Comparison of ENCODE assay signal across 8 cellular contexts in genomic region chr19:14117668-14118164, GRCh38. TPM values are rescaled to one million over a fixed set of nuclear protein-coding genes. Genes with fewer than 3 reads are reported as not detected.
DNase-seq lines count a peak whose midpoint lies in the region; ATAC-seq and TF ChIP-seq lines count a peak whose summit lies in the region.

Gene PRKACA (minus strand): TSS chr19:14117762. CDS start chr19:14117547, 215 bp downstream.

- 0% methylated on average over 22 to 67 of the region's 67 CpGs for WGBS in endodermal cell (ENCODE audit: insufficient coverage in 1 of 2, insufficient read length in 1 of 2), 2 experiments
- no CpG with 5 or more reads among the region's 67 CpGs for WGBS in mesendoderm (ENCODE audit: extremely low coverage, insufficient coverage, low lambda C conversion rate)

- no peaks in the 10 kb centered on the region for H3K9me2 ChIP-seq in OCI-LY1 (ENCODE audit: low read depth, low read length)

- no peak within 1 kb of the TSS for H4K8ac ChIP-seq in mesendoderm (ENCODE audit: low read depth, low read length)

- H2BK15ac ChIP-seq in mesendoderm (replicated peaks; ENCODE audit: low read depth), result no peak within 1 kb of the TSS

- BruUV-seq in Calu3 (replicated peaks; lab: Mats Ljungman, UMichigan), result no TSS peak

- intact Hi-C loops in Calu3 (cut with micrococcal nuclease; ENCODE audit: unreplicated experiment), result no loop called here

- H3K36me3 Mint-ChIP-seq in Calu3 (ENCODE audit: insufficient read depth, unreplicated experiment) (peaks cover 27% of the 10 kb centered on the region), endodermal cell (ENCODE audit: low read depth) (peaks cover 10% of the 10 kb centered on the region)

- H3K27ac Mint-ChIP-seq in Calu3 (ENCODE audit: unreplicated experiment), result peak within 1 kb of the TSS; percentile 88
- peak within 1 kb of the TSS; percentile 94 for H3K27ac Mint-ChIP-seq in endodermal cell

- 0 out of 2 replicates have a peak, but pooled peaks cover 4% of the 10 kb centered on the region for H3F3A ChIP-seq in OCI-LY1 (ENCODE audit: insufficient read depth, low read length)

- H3K4me3 Mint-ChIP-seq in Calu3 (ENCODE audit: low read depth, unreplicated experiment) (peak within 1 kb of the TSS; percentile 77), endodermal cell (peak within 1 kb of the TSS; percentile 72)

- H3K23ac ChIP-seq in mesendoderm (ENCODE audit: low read length), result peak within 1 kb of the TSS; percentile 98

- H2BK5ac ChIP-seq in mesendoderm (ENCODE audit: low read length), result no peak within 1 kb of the TSS

- H2BK120ac ChIP-seq in mesendoderm (ENCODE audit: low read depth, low read length), result no peak within 1 kb of the TSS

- H4K20me1 ChIP-seq in OCI-LY1 (ENCODE audit: insufficient read depth, low read length), result no peaks in the 10 kb centered on the region

- H3K4me2 ChIP-seq in OCI-LY1 (ENCODE audit: low read length), result peak within 1 kb of the TSS; percentile 96
- H3K4me2 ChIP-seq in mesendoderm (ENCODE audit: low read length), result peak within 1 kb of the TSS; percentile 89

- H3K4me3 ChIP-seq in OCI-LY1 (ENCODE audit: low read depth, low read length, poor library complexity, severe bottlenecking) (peak within 1 kb of the TSS; percentile 88), endodermal cell (ENCODE audit: low read length) (peak within 1 kb of the TSS; percentile 86), mesendoderm (ENCODE audit: low read length) (peak within 1 kb of the TSS; percentile 57)

- ATAC-seq in GM21526 (IDR thresholded peaks at IDR 0.05; ENCODE audit: low FRiP score, unreplicated experiment), result peak; percentile 74

- H2AFZ ChIP-seq in OCI-LY1 (ENCODE audit: low read length), result no peak within 1 kb of the TSS

- H3K9me3 Mint-ChIP-seq in Calu3 (ENCODE audit: low read depth, unreplicated experiment) (no peaks in the 10 kb centered on the region), endodermal cell (no peaks in the 10 kb centered on the region)

- H3K4ac ChIP-seq in mesendoderm (ENCODE audit: low read depth, low read length), result peak within 1 kb of the TSS; percentile 20

- no peak for TF ChIP-seq CTCF in Calu3 (IDR thresholded peaks at IDR 0.05; ENCODE audit: unreplicated experiment)
- no peak for TF ChIP-seq CTCF in OCI-LY1 (IDR thresholded peaks at IDR 0.05; ENCODE audit: low read length)
- TF ChIP-seq CTCF in endodermal cell (conservative IDR thresholded peaks at IDR 0.05), result no peak

- H3K4me1 Mint-ChIP-seq in Calu3 (ENCODE audit: low read depth, unreplicated experiment), result peaks cover 8% of the 10 kb centered on the region
- H3K4me1 Mint-ChIP-seq in endodermal cell, result peaks cover 19% of the 10 kb centered on the region

- peaks cover 48% of the 10 kb centered on the region for H3K4me1 ChIP-seq in OCI-LY1 (ENCODE audit: insufficient read depth, low read length, severe bottlenecking)
- peaks cover 12% of the 10 kb centered on the region for H3K4me1 ChIP-seq in endodermal cell (ENCODE audit: control insufficient read depth, insufficient read depth, low read length)
- peaks cover 11% of the 10 kb centered on the region for H3K4me1 ChIP-seq in mesendoderm (ENCODE audit: control insufficient read depth, low read depth, low read length)

- H2AK5ac ChIP-seq in mesendoderm (ENCODE audit: low read length), result no peak within 1 kb of the TSS

- peaks cover 3% of the 10 kb centered on the region; the same call in 1 of the 2 replicates for H3K36me3 ChIP-seq in OCI-LY1 (ENCODE audit: insufficient read depth, low read length)
- H3K36me3 ChIP-seq in endodermal cell (ENCODE audit: control insufficient read depth, insufficient read depth, low read length), result peaks cover 4% of the 10 kb centered on the region
- H3K36me3 ChIP-seq in mesendoderm (ENCODE audit: control insufficient read depth, insufficient read depth, low read length), result peaks cover 1% of the 10 kb centered on the region

- peaks cover 4% of the 10 kb centered on the region for H3K79me1 ChIP-seq in mesendoderm (ENCODE audit: low read length)

- H3K27me3 ChIP-seq in OCI-LY1 (ENCODE audit: insufficient read depth, low read length), result no peaks in the 10 kb centered on the region
- H3K27me3 ChIP-seq in endodermal cell (ENCODE audit: control insufficient read depth, insufficient read depth, low read length, poor library complexity, severe bottlenecking), result no peaks in the 10 kb centered on the region
- H3K27me3 ChIP-seq in mesendoderm (ENCODE audit: insufficient read depth, low read length, poor library complexity), result no peaks in the 10 kb centered on the region

- no peak within 1 kb of the TSS for H4K5ac ChIP-seq in mesendoderm (ENCODE audit: low read length)

- H3K18ac ChIP-seq in mesendoderm (ENCODE audit: low read length), result peak within 1 kb of the TSS; percentile 40

- H3K27ac ChIP-seq in OCI-LY1 (ENCODE audit: low read depth, low read length, poor library complexity, severe bottlenecking) (peak within 1 kb of the TSS; percentile 63), endodermal cell (ENCODE audit: low read depth, low read length) (peak within 1 kb of the TSS; percentile 76), mesendoderm (ENCODE audit: low read depth, low read length) (peak within 1 kb of the TSS; percentile 76)

- no peaks in the 10 kb centered on the region for H3K79me2 ChIP-seq in OCI-LY1 (ENCODE audit: insufficient read depth, low read length)
- no peaks in the 10 kb centered on the region for H3K79me2 ChIP-seq in mesendoderm (ENCODE audit: control insufficient read depth, insufficient read depth, low read length)

- H3K27me3 Mint-ChIP-seq in Calu3 (ENCODE audit: unreplicated experiment) (no peaks in the 10 kb centered on the region), endodermal cell (ENCODE audit: insufficient read depth) (no peaks in the 10 kb centered on the region)

- H3K56ac ChIP-seq in mesendoderm (ENCODE audit: low read length), result peak within 1 kb of the TSS; percentile 95

- CTCF ChIA-PET in Calu3 (lab: Charles Lee), result interaction anchor here (0.6 kb wide), 1 partner anchor 22 kb away, joined by 4 read pairs; no protein-coding TSS in a partner anchor

- DNase-seq in Calu3, result peak; percentile 97
- peak; percentile 98 for DNase-seq in HuH-7 (ENCODE audit: low spot score)
- DNase-seq in activated CD8-positive, alpha-beta memory T cell treated with anti-CD3 and anti-CD28 coated beads, Interleukin-2, amount 50 U/mL, for 24 hours (ENCODE audit: extremely low read depth), result peak; percentile 95
- DNase-seq in endodermal cell, result peak; percentile 99
- peak; percentile 99 for DNase-seq in mesendoderm
- DNase-seq in stimulated activated CD8-positive, alpha-beta memory T cell treated with anti-CD3 and anti-CD28 coated beads, Interleukin-12 subunit alpha, Interleukin-12 subunit beta, amount 100 ng/mL, for 4 hours (ENCODE audit: low read depth), result peak; percentile 99

- peak within 1 kb of the TSS; percentile 80 for H3K9ac ChIP-seq in OCI-LY1 (ENCODE audit: low read length)
- peak within 1 kb of the TSS; percentile 72 for H3K9ac ChIP-seq in endodermal cell (ENCODE audit: extremely low read depth, low read length, poor library complexity, severe bottlenecking)
- H3K9ac ChIP-seq in mesendoderm (ENCODE audit: low read length), result peak within 1 kb of the TSS; percentile 89

- H3K9me3 ChIP-seq in OCI-LY1 (ENCODE audit: low read length), result no peaks in the 10 kb centered on the region
- H3K9me3 ChIP-seq in endodermal cell (ENCODE audit: control insufficient read depth, low read length), result no peaks in the 10 kb centered on the region

RNA-seq across cellular contexts. Expression of gene PRKACA, which starts in this region (rescaled TPM):
- 57.3 and 59.8 TPM in 2 replicates for total RNA-seq in Calu3 (2022)
- 10 to 100 TPM; 62.1 to 73.8 TPM for total RNA-seq in endodermal cell
- 58.6 TPM for polyA plus RNA-seq in endodermal cell (2013, experiment 1 of 2)
- 60.1 TPM for polyA plus RNA-seq in endodermal cell (2013, experiment 2 of 2)
- polyA plus RNA-seq in mesendoderm (2013, experiment 1 of 2), result 38.0 TPM
- 37.6 TPM for polyA plus RNA-seq in mesendoderm (2013, experiment 2 of 2)

Comparison
In these comparisons a context has a peak if more than half of its experiments do, and no peak if none do; other contexts are left out.
1. Peak in every context shown above with its lines: DNase-seq, ATAC-seq, H3K4me3 ChIP-seq and H3K27ac ChIP-seq.